8 cellular contexts compared by ENCODE assay signal in genomic region chr15:83065431-83065830, GRCh38. TPM values are rescaled to one million over a fixed set of nuclear protein-coding genes. Genes with fewer than 3 reads are reported as not detected.
DNase-seq lines count a peak whose midpoint lies in the region; ATAC-seq and TF ChIP-seq lines count a peak whose summit lies in the region.

No MANE protein-coding gene starts in this region.

- POLR2A ChIA-PET in T-cell (lab: Charles Lee): no interaction called here

- H3K9ac ChIP-seq in skeletal muscle tissue (ENCODE audit: low read depth in 1 of 3, low read length in 3 of 3): peak overlapping the region; percentile 93 to 95 (median 93)

- TF ChIP-seq CTCF in foreskin keratinocyte (conservative IDR thresholded peaks at IDR 0.05): no peak

- no peak for ATAC-seq in T-cell (replicated peaks in 1 of 4)
- ATAC-seq in foreskin keratinocyte: no peak
- ATAC-seq in T-helper 17 cell: no peak
- no peak for ATAC-seq in HG02763 (IDR thresholded peaks at IDR 0.05; ENCODE audit: unreplicated experiment)
- ATAC-seq in HG03175 (IDR thresholded peaks at IDR 0.05; ENCODE audit: unreplicated experiment): no peak

- no peaks in the 10 kb centered on the region for H3K9me3 Mint-ChIP-seq in T-cell

- peak overlapping the region; percentile 60 for H3K4me3 ChIP-seq in HAP-1
- H3K4me3 ChIP-seq in skeletal muscle tissue (ENCODE audit: low read length in 3 of 3): peak overlapping the region; percentile 75 to 98 (median 87)

- peak overlapping the region; percentile 77 to 83 for H3K27ac Mint-ChIP-seq in T-cell
- H3K27ac Mint-ChIP-seq in T-helper 17 cell: no peak overlapping the region

- H3K27me3 ChIP-seq in HAP-1 (ENCODE audit: low read depth): no peaks in the 10 kb centered on the region
- no peaks in the 10 kb centered on the region for H3K27me3 ChIP-seq in foreskin keratinocyte
- H3K27me3 ChIP-seq in skeletal muscle tissue (ENCODE audit: control insufficient read depth in 3 of 3, insufficient read depth in 3 of 3, low read length in 3 of 3): no peaks in the 10 kb centered on the region

- peak overlapping the region; percentile 30 for H3K27ac ChIP-seq in foreskin keratinocyte
- H3K27ac ChIP-seq in skeletal muscle tissue (ENCODE audit: low read depth, low read length): peak overlapping the region; percentile 97

- H3K4me1 Mint-ChIP-seq in T-cell: peaks cover 7 to 14% (median 8%) of the 10 kb centered on the region in 3 donors
- H3K4me1 Mint-ChIP-seq in T-helper 17 cell: peaks cover 20% of the 10 kb centered on the region

- H3K27me3 Mint-ChIP-seq in T-cell (no peaks in the 10 kb centered on the region), T-helper 17 cell (no peaks in the 10 kb centered on the region)

- DNase-seq in HAP-1 (ENCODE audit: low spot score in 2 of 2): peak in 1 of 2 experiments; percentile 49
- DNase-seq in T-cell: no peak
- DNase-seq in foreskin keratinocyte: no peak
- no peak for DNase-seq in T-helper 17 cell
- DNase-seq in dedifferentiated amniotic fluid mesenchymal stem cell (ENCODE audit: extremely low spot score): no peak

- peaks cover 12% of the 10 kb centered on the region; the same call in 1 of the 2 replicates for H3K36me3 ChIP-seq in HAP-1 (replicated peaks)
- peaks cover 0 to 4% (median 3%) of the 10 kb centered on the region in 3 donors for H3K36me3 ChIP-seq in skeletal muscle tissue (ENCODE audit: control insufficient read depth in 3 of 3, insufficient read depth in 3 of 3, low read length in 3 of 3)

- in situ Hi-C loops in HAP-1 (cut with MboI; ENCODE audit: low sequenced_read_pairs): no loop called here

- H3K9me3 ChIP-seq in HAP-1: no peaks in the 10 kb centered on the region; the same call in 1 of the 2 replicates
- H3K9me3 ChIP-seq in skeletal muscle tissue (ENCODE audit: control insufficient read depth in 3 of 3, low read length in 3 of 3): no peaks in the 10 kb centered on the region
- H3K9me3 ChIP-seq in T-helper 17 cell (ENCODE audit: control insufficient read depth, low read length, poor library complexity, severe bottlenecking): no peaks in the 10 kb centered on the region

- H3K4me1 ChIP-seq in HAP-1 (peaks cover 48% of the 10 kb centered on the region), foreskin keratinocyte (peaks cover 8% of the 10 kb centered on the region), skeletal muscle tissue (ENCODE audit: control insufficient read depth in 3 of 3, insufficient read depth in 3 of 3, low read length in 3 of 3) (peaks cover 20 to 43% (median 41%) of the 10 kb centered on the region in 3 donors)

- H3K4me3 Mint-ChIP-seq in T-cell (peak overlapping the region in 1 of 3 donors; percentile 87), T-helper 17 cell (no peak overlapping the region)

- H3K36me3 Mint-ChIP-seq in T-cell (no peaks in the 10 kb centered on the region), T-helper 17 cell (ENCODE audit: low read depth) (no peaks in the 10 kb centered on the region)

- CTCF ChIA-PET in T-cell (lab: Charles Lee): interaction anchor here (0.5 to 0.6 kb wide), 2 partner anchors 9 to 137 kb away, joined by 3 to 6 read pairs; no protein-coding TSS in a partner anchor

RNA-seq across cellular contexts. Expression of gene BTBD1, which starts 1.6 kb away (rescaled TPM):
- 10 to 100 TPM; 34.8 to 38.4 (median 36.2) TPM for total RNA-seq in T-cell
- total RNA-seq in foreskin keratinocyte: 47.9 and 48.4 TPM in 2 replicates
- polyA plus RNA-seq in foreskin keratinocyte: 18.3 and 20.9 TPM in 2 replicates
- total RNA-seq in skeletal muscle tissue: 99.7 TPM
- total RNA-seq in T-helper 17 cell: 10 to 100 TPM; 37.6 to 45.3 TPM

RNA-seq across cellular contexts. Expression of gene TM6SF1, which starts 42.0 kb away (rescaled TPM):
- total RNA-seq in T-cell (1 to 10 TPM in 2 of 5 donors, under 1 TPM in 2, not detected in 1; 0.33 to 2.1 (median 0.84) TPM), foreskin keratinocyte (0.24 TPM in 1 of 2 replicates, not detected in the other), skeletal muscle tissue (28.7 TPM), T-helper 17 cell (1 to 10 TPM in 1 of 2 donors, under 1 TPM in 1; 0.85 to 4.3 TPM)
- polyA plus RNA-seq in foreskin keratinocyte: 0.16 TPM in 1 of 2 replicates, not detected in the other

RNA-seq across cellular contexts. Expression of gene C15orf40, which starts 54.0 kb away (rescaled TPM):
- 10 to 100 TPM; 13.8 to 40.5 (median 37.7) TPM for total RNA-seq in T-cell
- total RNA-seq in foreskin keratinocyte: 18.6 and 19.8 TPM in 2 replicates
- 27.9 and 33.4 TPM in 2 replicates for polyA plus RNA-seq in foreskin keratinocyte
- 18.3 TPM for total RNA-seq in skeletal muscle tissue
- 10 to 100 TPM; 12.9 to 13.9 TPM for total RNA-seq in T-helper 17 cell
